ENCODE assay signal across 21 cellular contexts in genomic region chrX:10048076-10048475, GRCh38.
DNase-seq lines count a peak whose midpoint lies in the region; ATAC-seq and TF ChIP-seq lines count a peak whose summit lies in the region.
"Had no signal": no experiment of that assay in that cellular context is flagged by ENCODE, and none has a peak within 500 bp of the region (broad histone marks: within the 10 kb centered on the region; RNA-seq: fewer than 3 reads in every experiment).

No MANE protein-coding gene starts in this region.

- H3K4ac ChIP-seq in neuronal stem cell (ENCODE audit: low read length) = no peak overlapping the region

- WGBS in HUES64 = 40% methylated on average over 10 of the region's 10 CpGs
- WGBS in neuronal stem cell (ENCODE audit: extremely low coverage in 2 of 2, insufficient read length in 2 of 2, insufficient replicate concordance in 1 of 2), 2 donors = no CpG with 5 or more reads among the region's 10 CpGs

- no peak overlapping the region for H2BK15ac ChIP-seq in neuronal stem cell (ENCODE audit: low read length)

- H3K27ac Mint-ChIP-seq in stimulated activated effector memory CD8-positive, alpha-beta T cell treated with anti-CD3 and anti-CD28 coated beads, Interleukin-12 subunit alpha, Interleukin-12 subunit beta, amount 100 ng/mL, for 72 hours = no peak overlapping the region
- H3K27ac Mint-ChIP-seq: activated CD8-positive, alpha-beta T cell treated with anti-CD3 and anti-CD28 coated beads for 36 hours; effector memory CD8-positive, alpha-beta T cell had no signal

- no peak overlapping the region for H3K4me3 Mint-ChIP-seq in stimulated activated effector memory CD8-positive, alpha-beta T cell treated with anti-CD3 and anti-CD28 coated beads, Interleukin-12 subunit alpha, Interleukin-12 subunit beta, amount 100 ng/mL, for 72 hours
- H3K4me3 Mint-ChIP-seq: activated CD8-positive, alpha-beta T cell treated with anti-CD3 and anti-CD28 coated beads for 36 hours; effector memory CD8-positive, alpha-beta T cell; nephron had no signal

- TF ChIP-seq CTCF in C4-2B (conservative IDR thresholded peaks at IDR 0.05) (no peak), fibroblast of pulmonary artery (IDR thresholded peaks at IDR 0.05; ENCODE audit: low read length, missing control alignments) (no peak), gastrocnemius medialis (IDR thresholded peaks at IDR 0.05 in 4 of 5, conservative IDR thresholded peaks at IDR 0.05 in 1 of 5) (no peak)

- intact Hi-C loops in gastrocnemius medialis (cut with DNase I; ENCODE audit: low total_unique reads) = no loop called here

- peaks cover 35% of the 10 kb centered on the region for H3K4me1 ChIP-seq in HUES64 (ENCODE audit: insufficient read depth, low read length)
- H3K4me1 ChIP-seq in neuronal stem cell (ENCODE audit: control insufficient read depth in 2 of 2, insufficient read depth in 1 of 2, low read depth in 1 of 2, low read length in 2 of 2) = peaks cover 15 to 19% of the 10 kb centered on the region in 2 donors
- peaks cover 32 to 35% of the 10 kb centered on the region in 2 donors for H3K4me1 ChIP-seq in gastrocnemius medialis
- H3K4me1 ChIP-seq: Caco-2 had no signal

- H3K9ac ChIP-seq in HUES64 (ENCODE audit: low read depth, low read length) (no peak overlapping the region), neuronal stem cell (ENCODE audit: low read depth, low read length, poor library complexity) (no peak overlapping the region)

- peaks cover 8% of the 10 kb centered on the region for H3K4me1 Mint-ChIP-seq in stimulated activated effector memory CD8-positive, alpha-beta T cell treated with anti-CD3 and anti-CD28 coated beads, Interleukin-12 subunit alpha, Interleukin-12 subunit beta, amount 100 ng/mL, for 72 hours

- H3K27ac ChIP-seq in C4-2B = peak overlapping the region; percentile 75
- H3K27ac ChIP-seq in HUES64 (ENCODE audit: low read depth, low read length) = 0 out of 2 replicates have a peak overlapping the region, but pooled peaks have one; percentile 13
- H3K27ac ChIP-seq in neuronal stem cell (replicated peaks; ENCODE audit: low read length) = no peak overlapping the region
- H3K27ac ChIP-seq in gastrocnemius medialis = peak overlapping the region in 2 of 4 donors; percentile 18 to 42
- H3K27ac ChIP-seq: foreskin keratinocyte had no signal

- DNase-seq in fibroblast of pulmonary artery (ENCODE audit: low read depth) (peak; percentile 36), neuronal stem cell (ENCODE audit: low spot score) (peak; percentile 1), COLO668 (lab: John Stamatoyannopoulos, UW; ENCODE audit: unreplicated experiment) (no peak), gastrocnemius medialis (no peak), ureter (ENCODE audit: low spot score) (no peak)
- no peak for DNase-seq in stimulated activated effector memory CD8-positive, alpha-beta T cell treated with anti-CD3 and anti-CD28 coated beads, Interleukin-12 subunit alpha, Interleukin-12 subunit beta, amount 100 ng/mL, for 72 hours (ENCODE audit: low spot score in 2 of 2)
- DNase-seq: activated CD8-positive, alpha-beta T cell treated with anti-CD3 and anti-CD28 coated beads for 36 hours; Caco-2; central memory CD4-positive, alpha-beta T cell; effector memory CD8-positive, alpha-beta T cell; foreskin keratinocyte; GDM1; IMR-90; left ventricle myocardium superior; NCI-H1930; NCI-H446; NK-92 treated with Interleukin-12 subunit alpha and Interleukin-12 subunit beta, amount 100 ng/mL, for 24 hours; stimulated activated CD4-positive, alpha-beta T cell treated with anti-CD3 and anti-CD28 coated beads, Interleukin-1b, Interleukin-23, amount 100 ng/mL, for 48 hours had no signal

- H2BK12ac ChIP-seq in neuronal stem cell (ENCODE audit: low read length) = no peak overlapping the region

- H3K36me3 Mint-ChIP-seq in stimulated activated effector memory CD8-positive, alpha-beta T cell treated with anti-CD3 and anti-CD28 coated beads, Interleukin-12 subunit alpha, Interleukin-12 subunit beta, amount 100 ng/mL, for 72 hours = peaks cover under 1% of the 10 kb centered on the region

- H3K23ac ChIP-seq in neuronal stem cell (ENCODE audit: low read depth, low read length, poor library complexity) = no peak overlapping the region

- H3K9me3 ChIP-seq in HUES64 (ENCODE audit: insufficient read depth, low read depth, low read length) = no peaks in the 10 kb centered on the region
- no peaks in the 10 kb centered on the region for H3K9me3 ChIP-seq in neuronal stem cell (replicated peaks in 1 of 2; ENCODE audit: control insufficient read depth in 2 of 2, insufficient read depth in 1 of 2, low read depth in 1 of 2, low read length in 2 of 2)
- no peaks in the 10 kb centered on the region for H3K9me3 ChIP-seq in gastrocnemius medialis
- H3K9me3 ChIP-seq: Caco-2 had no signal

- no peak overlapping the region for H4K91ac ChIP-seq in neuronal stem cell (ENCODE audit: low read depth, low read length, poor library complexity)

- H3K27me3 ChIP-seq in HUES64 (ENCODE audit: insufficient read depth, low read length) (no peaks in the 10 kb centered on the region), neuronal stem cell (ENCODE audit: control insufficient read depth in 3 of 3, insufficient read depth in 3 of 3, low read depth in 1 of 3, low read length in 3 of 3) (no peaks in the 10 kb centered on the region), gastrocnemius medialis (no peaks in the 10 kb centered on the region)
- H3K27me3 ChIP-seq: foreskin keratinocyte had no signal

- no peak overlapping the region for H4K8ac ChIP-seq in neuronal stem cell (ENCODE audit: low read depth, low read length)

- TF ChIP-seq POLR2A in gastrocnemius medialis (IDR thresholded peaks at IDR 0.05) = no peak

- no peaks in the 10 kb centered on the region for H3K36me3 ChIP-seq in HUES64 (ENCODE audit: insufficient read depth, low read length)
- no peaks in the 10 kb centered on the region for H3K36me3 ChIP-seq in neuronal stem cell (replicated peaks in 1 of 2; ENCODE audit: control insufficient read depth in 2 of 2, insufficient read depth in 2 of 2, low read length in 2 of 2)
- no peaks in the 10 kb centered on the region for H3K36me3 ChIP-seq in gastrocnemius medialis

- no peak overlapping the region for H2AFZ ChIP-seq in neuronal stem cell (ENCODE audit: low read length)

- H2BK120ac ChIP-seq in neuronal stem cell (ENCODE audit: low read depth, low read length) = no peak overlapping the region

- no peak overlapping the region for H2BK5ac ChIP-seq in neuronal stem cell (ENCODE audit: low read length)

- H3K9me3 Mint-ChIP-seq in stimulated activated effector memory CD8-positive, alpha-beta T cell treated with anti-CD3 and anti-CD28 coated beads, Interleukin-12 subunit alpha, Interleukin-12 subunit beta, amount 100 ng/mL, for 72 hours = no peaks in the 10 kb centered on the region
- H3K9me3 Mint-ChIP-seq: activated CD8-positive, alpha-beta T cell treated with anti-CD3 and anti-CD28 coated beads for 36 hours; effector memory CD8-positive, alpha-beta T cell; nephron had no signal

- peaks cover 7% of the 10 kb centered on the region for H3K79me1 ChIP-seq in neuronal stem cell (ENCODE audit: low read depth, low read length)

- in situ Hi-C loops in gastrocnemius medialis (cut with MboI; ENCODE audit: low sequenced_read_pairs in 4 of 4) = no loop called here

- H3K4me3 ChIP-seq in HUES64 (ENCODE audit: low read length) (no peak overlapping the region), fibroblast of pulmonary artery (replicated peaks; ENCODE audit: low read depth, low read length) (peak overlapping the region; percentile 21), neuronal stem cell (ENCODE audit: low read length in 2 of 2) (no peak overlapping the region), gastrocnemius medialis (no peak overlapping the region)

- H2AK5ac ChIP-seq in neuronal stem cell (ENCODE audit: low read depth, low read length) = no peak overlapping the region

- no peak for ATAC-seq in gastrocnemius medialis
- no peak for ATAC-seq in stimulated activated effector memory CD8-positive, alpha-beta T cell treated with anti-CD3 and anti-CD28 coated beads, Interleukin-12 subunit alpha, Interleukin-12 subunit beta, amount 100 ng/mL, for 72 hours
- ATAC-seq: activated CD8-positive, alpha-beta T cell treated with anti-CD3 and anti-CD28 coated beads for 36 hours; effector memory CD8-positive, alpha-beta T cell; foreskin keratinocyte; left ventricle myocardium superior had no signal

- H3K14ac ChIP-seq in neuronal stem cell (ENCODE audit: low read length) = no peak overlapping the region

- no peak overlapping the region for H3K18ac ChIP-seq in neuronal stem cell (ENCODE audit: low read length)

- H3K4me2 ChIP-seq in neuronal stem cell (ENCODE audit: insufficient read depth, low read length, poor library complexity, severe bottlenecking) = no peak overlapping the region

Comparison
In these comparisons a context has a peak if more than half of its experiments do, and no peak if none do; other contexts are left out.
1. DNase-seq: peak in fibroblast of pulmonary artery (single experiment) and neuronal stem cell (single experiment); none in COLO668 (single experiment), gastrocnemius medialis (0 of 2), stimulated activated effector memory CD8-positive, alpha-beta T cell treated with anti-CD3 and anti-CD28 coated beads, Interleukin-12 subunit alpha, Interleukin-12 subunit beta, amount 100 ng/mL, for 72 hours (0 of 2) and ureter (single experiment).